In the genomic region with DNA sequence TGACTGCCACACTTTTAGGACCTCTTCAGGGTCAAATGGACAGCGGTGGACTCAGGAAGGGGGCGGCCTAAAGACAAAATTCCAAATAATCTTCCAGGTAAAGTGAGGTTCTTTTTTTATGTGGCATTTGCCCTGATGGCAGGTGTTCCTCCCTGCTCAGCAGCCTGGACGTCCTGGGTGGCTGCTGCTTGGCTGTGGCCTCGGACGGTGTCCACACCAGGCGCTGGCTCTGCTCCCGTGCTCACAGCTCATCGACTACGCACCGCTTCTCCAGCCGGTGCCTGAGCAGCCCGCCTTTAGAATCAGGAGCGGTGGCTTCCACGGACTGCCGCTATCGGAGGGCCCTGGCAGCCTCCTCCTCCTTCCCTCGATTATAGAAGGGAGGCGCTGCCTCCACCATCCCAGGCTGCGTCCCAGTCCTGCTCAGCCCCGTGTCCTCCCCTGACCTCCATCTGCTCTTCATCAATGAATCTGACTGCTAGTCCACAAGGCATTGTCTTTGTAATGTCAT, we compare ENCODE assay signal across 15 cellular contexts.
"Had no signal": no experiment of that assay in that cellular context is flagged by ENCODE, and none has a peak within 500 bp of the region (broad histone marks: within the 10 kb centered on the region; RNA-seq: fewer than 3 reads in every experiment).

No MANE protein-coding gene starts in this region.

- DNase-seq: activated CD4-positive, alpha-beta T cell treated with anti-CD3 and anti-CD28 coated beads, Interleukin-2, amount 10 ng/mL, durations not matched to agents 24 days and 14 days; activated CD4-positive, CD25-positive, alpha-beta regulatory T cell; activated CD8-positive, alpha-beta T cell treated with anti-CD3 and anti-CD28 coated beads, Interleukin-2, amount 10 ng/mL, durations not matched to agents 7 days and 5 days; activated naive CD4-positive, alpha-beta T cell; hippocampal formation; lower lobe of right lung; ovary; stimulated activated CD4-positive, alpha-beta T cell treated with anti-CD3 and anti-CD28 coated beads, Interleukin-4, amount 100 ng/mL, for 4 hours; stimulated activated CD8-positive, alpha-beta memory T cell treated with anti-CD3 and anti-CD28 coated beads, Interleukin-4, amount 100 ng/mL, for 48 hours; stimulated activated naive CD4-positive, alpha-beta T cell treated with Interleukin-2 at 50 U/mL for 16 hours had no signal

- H3K9me3 ChIP-seq: ascending aorta, breast epithelium, lower lobe of right lung, ovary, suprapubic skin had no signal

- H3K4me2 ChIP-seq: neural progenitor cell had no signal

- H3K27ac ChIP-seq: ascending aorta, lower lobe of right lung, neural progenitor cell, ovary, suprapubic skin had no signal

- H3K9ac ChIP-seq: neural progenitor cell had no signal

- H3K36me3 ChIP-seq: ascending aorta, breast epithelium, lower lobe of right lung, neural progenitor cell, ovary, suprapubic skin had no signal

- H3K27me3 ChIP-seq: ascending aorta, breast epithelium, neural progenitor cell, ovary, suprapubic skin had no signal

- ATAC-seq: activated CD8-positive, alpha-beta T cell treated with anti-CD3 and anti-CD28 coated beads, Interleukin-2, amount 10 ng/mL, durations not matched to agents 7 days and 5 days; lower lobe of right lung had no signal

- H3K4me3 ChIP-seq: ascending aorta, breast epithelium, lower lobe of right lung, neural progenitor cell, ovary, skin epidermis, suprapubic skin had no signal

- H3K4me1 ChIP-seq: ascending aorta, breast epithelium had no signal
